Comparison of ENCODE assay signal across 18 cellular contexts in the genomic region with DNA sequence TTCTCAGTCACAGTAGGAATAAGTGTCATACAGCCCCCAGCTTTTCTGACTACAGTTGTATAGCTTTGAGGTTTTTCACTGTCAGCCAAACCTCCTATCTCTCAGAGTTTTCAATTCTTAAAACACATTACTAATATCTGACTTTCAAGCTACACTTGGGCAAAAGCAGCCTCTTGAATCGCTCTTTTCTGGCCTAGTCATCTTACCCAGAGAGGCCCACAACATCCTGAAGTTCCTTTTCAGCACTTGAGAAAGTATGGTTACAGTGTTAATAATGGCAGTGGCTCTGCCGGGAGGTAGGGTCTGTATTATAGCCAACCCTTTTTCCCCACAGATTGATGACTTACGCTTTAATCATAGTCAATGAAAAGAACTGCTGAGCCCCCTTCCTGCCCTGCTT.
A peak's percentile ranks its signal among the peaks of the same experiment; 100 is the strongest.
DNase-seq lines count a peak whose midpoint lies in the region; ATAC-seq and TF ChIP-seq lines count a peak whose summit lies in the region.
"Had no signal": no experiment of that assay in that cellular context is flagged by ENCODE, and none has a peak within 500 bp of the region (broad histone marks: within the 10 kb centered on the region; RNA-seq: fewer than 3 reads in every experiment).

No MANE protein-coding gene starts in this region.

- POLR2A ChIA-PET in activated CD8-positive, alpha-beta T cell treated with anti-CD3 and anti-CD28 coated beads for 36 hours (lab: Charles Lee): no interaction called here

- no peaks in the 10 kb centered on the region for H3K27me3 Mint-ChIP-seq in activated CD8-positive, alpha-beta T cell treated with anti-CD3 and anti-CD28 coated beads for 36 hours
- H3K27me3 Mint-ChIP-seq in progenitor cell of endocrine pancreas: no peaks in the 10 kb centered on the region
- H3K27me3 Mint-ChIP-seq: activated B cell treated with CpG ODN at 0.5 μM for 24 hours; activated naive CD4-positive, alpha-beta T cell treated with anti-CD3 and anti-CD28 coated beads, Interleukin-2, amount 50 U/mL, for 24 hours had no signal

- intact Hi-C loops in activated CD8-positive, alpha-beta T cell treated with anti-CD3 and anti-CD28 coated beads for 36 hours (cut with micrococcal nuclease): no loop called here

- in situ Hi-C loops in GM13976 (cut with MboI; ENCODE audit: low sequenced_read_pairs, unreplicated experiment): no loop called here

- ATAC-seq in activated CD4-positive, CD25-positive, alpha-beta regulatory T cell treated with anti-CD3 and anti-CD28 coated beads, Interleukin-2, amount 50 U/mL, for 24 hours: peak; percentile 70 to 77
- peak; percentile 63 for ATAC-seq in GM18502 (IDR thresholded peaks at IDR 0.05; ENCODE audit: poor library complexity, unreplicated experiment)
- ATAC-seq in activated CD8-positive, alpha-beta T cell treated with anti-CD3 and anti-CD28 coated beads for 36 hours: peak; percentile 93
- no peak for ATAC-seq in GM19328 (IDR thresholded peaks at IDR 0.05; ENCODE audit: unreplicated experiment)
- ATAC-seq: naive thymus-derived CD4-positive, alpha-beta T cell; psoas muscle had no signal

- TF ChIP-seq CTCF in activated CD8-positive, alpha-beta T cell treated with anti-CD3 and anti-CD28 coated beads for 36 hours (IDR thresholded peaks at IDR 0.05): no peak
- TF ChIP-seq CTCF in progenitor cell of endocrine pancreas (IDR thresholded peaks at IDR 0.05; ENCODE audit: unreplicated experiment) (no peak), GM13976 (IDR thresholded peaks at IDR 0.05; ENCODE audit: borderline replicate concordance, control extremely low read depth, extremely low read depth, insufficient read depth, missing control alignments) (no peak)

- DNase-seq in activated CD4-positive, CD25-positive, alpha-beta regulatory T cell (lab: John Stamatoyannopoulos, UW): no peak
- DNase-seq in activated CD8-positive, alpha-beta T cell treated with anti-CD3 and anti-CD28 coated beads for 36 hours: peak; percentile 56
- DNase-seq in progenitor cell of endocrine pancreas (ENCODE audit: low spot score, unreplicated experiment) (no peak), iPS-NIHi7 (ENCODE audit: extremely low spot score) (no peak), GM13976 (ENCODE audit: low spot score) (no peak)
- DNase-seq: activated B cell treated with CpG ODN at 0.5 μM for 24 hours, GDM1, mammary epithelial cell, NCI-H1930, NCI-H510A, psoas muscle, Right ventricle myocardium superior, spleen had no signal

- H3K4me1 Mint-ChIP-seq in activated CD8-positive, alpha-beta T cell treated with anti-CD3 and anti-CD28 coated beads for 36 hours (ENCODE audit: low read depth): peaks cover 42% of the 10 kb centered on the region
- H3K4me1 Mint-ChIP-seq in progenitor cell of endocrine pancreas (ENCODE audit: low read depth): peaks cover 5% of the 10 kb centered on the region

- peaks cover 39% of the 10 kb centered on the region for H3K36me3 Mint-ChIP-seq in activated CD8-positive, alpha-beta T cell treated with anti-CD3 and anti-CD28 coated beads for 36 hours (ENCODE audit: low read depth)
- peaks cover 6% of the 10 kb centered on the region for H3K36me3 Mint-ChIP-seq in progenitor cell of endocrine pancreas (ENCODE audit: insufficient read depth)

- no peak overlapping the region for H3K4me3 Mint-ChIP-seq in activated CD8-positive, alpha-beta T cell treated with anti-CD3 and anti-CD28 coated beads for 36 hours
- no peak overlapping the region for H3K4me3 Mint-ChIP-seq in progenitor cell of endocrine pancreas (ENCODE audit: low read depth)
- H3K4me3 Mint-ChIP-seq: activated B cell treated with CpG ODN at 0.5 μM for 24 hours; activated naive CD4-positive, alpha-beta T cell treated with anti-CD3 and anti-CD28 coated beads, Interleukin-2, amount 50 U/mL, for 24 hours; naive thymus-derived CD4-positive, alpha-beta T cell had no signal

- peak overlapping the region; percentile 81 for H3K27ac Mint-ChIP-seq in activated CD8-positive, alpha-beta T cell treated with anti-CD3 and anti-CD28 coated beads for 36 hours
- H3K27ac Mint-ChIP-seq in progenitor cell of endocrine pancreas: peak overlapping the region; percentile 43
- H3K27ac Mint-ChIP-seq: activated B cell treated with CpG ODN at 0.5 μM for 24 hours had no signal

- CTCF ChIA-PET in activated CD8-positive, alpha-beta T cell treated with anti-CD3 and anti-CD28 coated beads for 36 hours (lab: Charles Lee): no interaction called here

- H3K9me3 Mint-ChIP-seq in activated CD8-positive, alpha-beta T cell treated with anti-CD3 and anti-CD28 coated beads for 36 hours: no peaks in the 10 kb centered on the region
- no peaks in the 10 kb centered on the region for H3K9me3 Mint-ChIP-seq in progenitor cell of endocrine pancreas (ENCODE audit: low read depth)
- H3K9me3 Mint-ChIP-seq: activated B cell treated with CpG ODN at 0.5 μM for 24 hours; activated naive CD4-positive, alpha-beta T cell treated with anti-CD3 and anti-CD28 coated beads, Interleukin-2, amount 50 U/mL, for 24 hours; naive thymus-derived CD4-positive, alpha-beta T cell had no signal
